ENCODE assay signal across 37 cellular contexts in genomic region chr20:11168026-11168425, GRCh38.
DNase-seq lines count a peak whose midpoint lies in the region; ATAC-seq and TF ChIP-seq lines count a peak whose summit lies in the region.
"Had no signal": no experiment of that assay in that cellular context is flagged by ENCODE, and none has a peak within 500 bp of the region (broad histone marks: within the 10 kb centered on the region; RNA-seq: fewer than 3 reads in every experiment).

No MANE protein-coding gene starts in this region.

- peak; percentile 13 for ATAC-seq in esophagus mucosa
- ATAC-seq in natural killer cell, result no peak
- no peak for ATAC-seq in body of pancreas
- ATAC-seq: activated CD4-positive, alpha-beta T cell treated with anti-CD3 and anti-CD28 coated beads for 36 hours; gastrocnemius medialis; left colon; stimulated activated naive CD8-positive, alpha-beta T cell treated with anti-CD3 and anti-CD28 coated beads, Interleukin-15, Interleukin-2, amounts not matched to agents 100 U/mL and 50 U/mL, for 24 hours had no signal

- H3K9me3 ChIP-seq in body of pancreas, result no peaks in the 10 kb centered on the region
- H3K9me3 ChIP-seq: gastrocnemius medialis, right atrium auricular region, SJCRH30, testis had no signal

- H3K4me3 Mint-ChIP-seq in natural killer cell, result no peak overlapping the region
- no peak overlapping the region for H3K4me3 Mint-ChIP-seq in activated CD4-positive, alpha-beta T cell treated with anti-CD3 and anti-CD28 coated beads, Interleukin-2, amount 10 ng/mL, durations not matched to agents 7 days and 5 days
- H3K4me3 Mint-ChIP-seq: activated CD4-positive, alpha-beta T cell treated with anti-CD3 and anti-CD28 coated beads for 36 hours; activated naive CD4-positive, alpha-beta T cell treated with anti-CD3 and anti-CD28 coated beads, Interleukin-2, amount 50 U/mL, for 24 hours; neural progenitor cell had no signal

- no peak overlapping the region for H3K27ac Mint-ChIP-seq in natural killer cell
- H3K27ac Mint-ChIP-seq in activated CD4-positive, alpha-beta T cell treated with anti-CD3 and anti-CD28 coated beads, Interleukin-2, amount 10 ng/mL, durations not matched to agents 7 days and 5 days, result no peak overlapping the region
- H3K27ac Mint-ChIP-seq: activated CD4-positive, alpha-beta T cell treated with anti-CD3 and anti-CD28 coated beads for 36 hours; activated naive CD4-positive, alpha-beta T cell treated with anti-CD3 and anti-CD28 coated beads, Interleukin-2, amount 50 U/mL, for 24 hours; activated T-helper 2 cell treated with anti-CD3 and anti-CD28 coated beads, Interferon-gamma antibody, Interleukin-2, Interleukin-4, amounts not matched to agents 10 μg/mL and 5 μg/mL and 100 μg/mL, durations not matched to agents 14 hours and 24 hours and 36 hours; neural progenitor cell had no signal

- H3K27ac ChIP-seq in body of pancreas, result no peak overlapping the region
- H3K27ac ChIP-seq: C4-2B, gastrocnemius medialis, neural progenitor cell, parathyroid adenoma, right atrium auricular region, SJCRH30, testis, VCaP had no signal

- CTCF ChIA-PET in activated CD4-positive, alpha-beta T cell treated with anti-CD3 and anti-CD28 coated beads, Interleukin-2, amount 10 ng/mL, durations not matched to agents 7 days and 5 days (lab: Charles Lee), result no interaction called here

- H3K4me1 Mint-ChIP-seq in natural killer cell, result no peaks in the 10 kb centered on the region
- no peaks in the 10 kb centered on the region for H3K4me1 Mint-ChIP-seq in activated CD4-positive, alpha-beta T cell treated with anti-CD3 and anti-CD28 coated beads, Interleukin-2, amount 10 ng/mL, durations not matched to agents 7 days and 5 days
- H3K4me1 Mint-ChIP-seq: activated CD4-positive, alpha-beta T cell treated with anti-CD3 and anti-CD28 coated beads for 36 hours; activated naive CD4-positive, alpha-beta T cell treated with anti-CD3 and anti-CD28 coated beads, Interleukin-2, amount 50 U/mL, for 24 hours; neural progenitor cell had no signal

- no peak overlapping the region for H3K4me3 ChIP-seq in body of pancreas
- H3K4me3 ChIP-seq: gastrocnemius medialis, neural progenitor cell, right atrium auricular region, SJCRH30, smooth muscle cell, testis had no signal

- no peaks in the 10 kb centered on the region for H3K36me3 Mint-ChIP-seq in natural killer cell
- no peaks in the 10 kb centered on the region for H3K36me3 Mint-ChIP-seq in activated CD4-positive, alpha-beta T cell treated with anti-CD3 and anti-CD28 coated beads, Interleukin-2, amount 10 ng/mL, durations not matched to agents 7 days and 5 days (ENCODE audit: low read depth)
- H3K36me3 Mint-ChIP-seq: neural progenitor cell had no signal

- peaks cover 3 to 8% of the 10 kb centered on the region in 2 donors for H3K9me3 Mint-ChIP-seq in natural killer cell
- H3K9me3 Mint-ChIP-seq in activated CD4-positive, alpha-beta T cell treated with anti-CD3 and anti-CD28 coated beads, Interleukin-2, amount 10 ng/mL, durations not matched to agents 7 days and 5 days, result no peaks in the 10 kb centered on the region
- H3K9me3 Mint-ChIP-seq: activated naive CD4-positive, alpha-beta T cell treated with anti-CD3 and anti-CD28 coated beads, Interleukin-2, amount 50 U/mL, for 24 hours; activated T-helper 2 cell treated with anti-CD3 and anti-CD28 coated beads, Interferon-gamma antibody, Interleukin-2, Interleukin-4, amounts not matched to agents 10 μg/mL and 5 μg/mL and 100 μg/mL, durations not matched to agents 14 hours and 24 hours and 36 hours; neural progenitor cell had no signal

- intact Hi-C loops in natural killer cell (cut with micrococcal nuclease), result no loop called here
- intact Hi-C loops in body of pancreas (cut with DNase I), result no loop called here

- DNase-seq in HS-5 (ENCODE audit: low read depth), result peak; percentile 26
- peak; percentile 24 for DNase-seq in RPMI7951 (ENCODE audit: low read depth)
- DNase-seq in kidney tubule cell (ENCODE audit: low spot score), result peak; percentile 74
- no peak for DNase-seq in occipital lobe (lab: John Stamatoyannopoulos, UW)
- DNase-seq in natural killer cell, result no peak
- no peak for DNase-seq in activated CD4-positive, alpha-beta T cell treated with anti-CD3 and anti-CD28 coated beads, Interleukin-2, amount 10 ng/mL, durations not matched to agents 7 days and 5 days
- no peak for DNase-seq in body of pancreas
- DNase-seq: activated CD4-positive, alpha-beta T cell treated with anti-CD3 and anti-CD28 coated beads for 36 hours; activated CD8-positive, alpha-beta memory T cell treated with anti-CD3 and anti-CD28 coated beads for 24 hours; activated T-cell treated with anti-CD3 and anti-CD28 coated beads for 4 hours; amygdala; DMS79; gastrocnemius medialis; GDM1; hippocampal formation; KBM-7; left colon; mesenchymal stem cell; MV-4-11; NCI-H1436; NCI-H2081; NCI-H526 treated with DMSO at 0.1 percent for 48 hours; SJCRH30; stimulated activated CD4-positive, alpha-beta T cell treated with anti-CD3 and anti-CD28 coated beads, Interleukin-1b, Interleukin-23, amount 100 ng/mL, for 48 hours; stimulated activated naive CD8-positive, alpha-beta T cell treated with anti-CD3 and anti-CD28 coated beads, Interleukin-15, Interleukin-2, amounts not matched to agents 100 U/mL and 50 U/mL, for 24 hours; SW 1271; T-helper 9 cell; testis had no signal

- TF ChIP-seq CTCF in natural killer cell (IDR thresholded peaks at IDR 0.05) (no peak), body of pancreas (IDR thresholded peaks at IDR 0.05) (no peak)

- no peaks in the 10 kb centered on the region for H3K4me1 ChIP-seq in body of pancreas
- H3K4me1 ChIP-seq: neural progenitor cell, parathyroid adenoma, SJCRH30, testis had no signal

- peaks cover 0 to 4% of the 10 kb centered on the region in 2 donors for H3K27me3 Mint-ChIP-seq in natural killer cell (ENCODE audit: low read depth in 2 of 2)
- H3K27me3 Mint-ChIP-seq in activated CD4-positive, alpha-beta T cell treated with anti-CD3 and anti-CD28 coated beads, Interleukin-2, amount 10 ng/mL, durations not matched to agents 7 days and 5 days, result no peaks in the 10 kb centered on the region
- H3K27me3 Mint-ChIP-seq: activated naive CD4-positive, alpha-beta T cell treated with anti-CD3 and anti-CD28 coated beads, Interleukin-2, amount 50 U/mL, for 24 hours had no signal

- POLR2A ChIA-PET in activated CD4-positive, alpha-beta T cell treated with anti-CD3 and anti-CD28 coated beads, Interleukin-2, amount 10 ng/mL, durations not matched to agents 7 days and 5 days (lab: Charles Lee), result no interaction called here

- no peaks in the 10 kb centered on the region for H3K36me3 ChIP-seq in body of pancreas (replicated peaks in 1 of 2; ENCODE audit: insufficient read depth in 1 of 2, low read depth in 2 of 2)
- H3K36me3 ChIP-seq: gastrocnemius medialis, neural progenitor cell, right atrium auricular region, SJCRH30 had no signal

- H3K27me3 ChIP-seq in body of pancreas, result no peaks in the 10 kb centered on the region
- H3K27me3 ChIP-seq: gastrocnemius medialis, neural progenitor cell, right atrium auricular region, SJCRH30, testis had no signal

- no peak for TF ChIP-seq POLR2A in body of pancreas (IDR thresholded peaks at IDR 0.05)

Comparison
In these comparisons a context has a peak if more than half of its experiments do, and no peak if none do; other contexts are left out.
1. DNase-seq: peak in HS-5 (single experiment), RPMI7951 (single experiment) and kidney tubule cell (single experiment); none in occipital lobe (single experiment), natural killer cell (single experiment), activated CD4-positive, alpha-beta T cell treated with anti-CD3 and anti-CD28 coated beads, Interleukin-2, amount 10 ng/mL, durations not matched to agents 7 days and 5 days (single experiment) and body of pancreas (0 of 4).